Comparison of ENCODE assay signal across 1 cellular context in the genomic region with DNA sequence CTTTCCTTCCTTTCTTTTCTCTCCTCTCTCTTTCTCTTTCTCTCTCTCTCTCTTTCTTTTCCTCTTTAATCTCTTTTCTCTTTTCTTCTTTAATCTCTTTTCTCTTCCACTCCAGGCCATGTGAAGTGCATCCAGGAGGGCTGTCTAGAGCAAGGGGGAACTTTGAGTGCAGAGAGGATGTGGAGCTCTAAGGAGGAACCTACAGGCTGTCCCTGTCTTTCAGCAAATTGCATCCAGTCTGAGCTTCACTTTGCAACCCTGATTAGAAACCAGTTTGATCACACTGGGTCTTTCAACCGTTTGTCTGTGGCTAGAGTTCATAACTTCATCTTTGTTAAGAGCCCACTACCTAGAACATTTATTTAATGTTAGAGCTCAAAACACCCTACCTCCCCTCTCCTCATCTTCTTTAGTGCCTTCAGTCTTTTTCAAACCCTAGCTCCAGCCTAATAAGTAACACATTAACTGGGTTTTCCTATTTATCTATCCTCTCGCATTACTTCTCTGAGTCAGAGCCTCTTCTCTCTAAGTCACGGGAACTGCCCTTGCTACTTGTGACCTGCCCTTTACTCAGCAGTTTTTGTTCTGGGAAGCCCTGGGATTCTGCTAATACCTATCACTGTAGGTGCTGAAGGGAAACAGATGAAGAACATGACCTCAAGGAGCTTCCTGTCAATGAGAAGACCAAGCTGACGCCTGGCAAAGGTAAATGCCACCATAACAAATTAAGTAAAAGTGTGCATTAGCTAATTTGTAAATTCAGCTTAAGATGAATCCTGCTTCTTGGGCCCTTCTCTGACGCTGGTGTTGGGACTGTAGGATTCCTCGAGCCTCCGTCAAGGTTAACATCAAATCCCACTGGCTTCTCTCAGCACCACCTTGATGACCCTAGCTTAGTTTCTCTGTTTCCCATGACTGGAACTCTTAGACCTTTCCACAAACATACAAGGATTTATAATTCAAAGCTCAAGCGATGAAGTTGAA.
TF ChIP-seq lines count a peak whose summit lies in the region.

A gene with protein sequence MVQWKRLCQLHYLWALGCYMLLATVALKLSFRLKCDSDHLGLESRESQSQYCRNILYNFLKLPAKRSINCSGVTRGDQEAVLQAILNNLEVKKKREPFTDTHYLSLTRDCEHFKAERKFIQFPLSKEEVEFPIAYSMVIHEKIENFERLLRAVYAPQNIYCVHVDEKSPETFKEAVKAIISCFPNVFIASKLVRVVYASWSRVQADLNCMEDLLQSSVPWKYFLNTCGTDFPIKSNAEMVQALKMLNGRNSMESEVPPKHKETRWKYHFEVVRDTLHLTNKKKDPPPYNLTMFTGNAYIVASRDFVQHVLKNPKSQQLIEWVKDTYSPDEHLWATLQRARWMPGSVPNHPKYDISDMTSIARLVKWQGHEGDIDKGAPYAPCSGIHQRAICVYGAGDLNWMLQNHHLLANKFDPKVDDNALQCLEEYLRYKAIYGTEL (plus strand): TSS at position 507 of the 984 bp plus-strand sequence. CDS start 6,456 bp downstream, outside the sequence.

TF ChIP-seq in HepG2, 621 proteins besides CTCF, POLR2A, EP300 and RAD21 (continued from another document):
- TF ChIP-seq, protein P1, sequence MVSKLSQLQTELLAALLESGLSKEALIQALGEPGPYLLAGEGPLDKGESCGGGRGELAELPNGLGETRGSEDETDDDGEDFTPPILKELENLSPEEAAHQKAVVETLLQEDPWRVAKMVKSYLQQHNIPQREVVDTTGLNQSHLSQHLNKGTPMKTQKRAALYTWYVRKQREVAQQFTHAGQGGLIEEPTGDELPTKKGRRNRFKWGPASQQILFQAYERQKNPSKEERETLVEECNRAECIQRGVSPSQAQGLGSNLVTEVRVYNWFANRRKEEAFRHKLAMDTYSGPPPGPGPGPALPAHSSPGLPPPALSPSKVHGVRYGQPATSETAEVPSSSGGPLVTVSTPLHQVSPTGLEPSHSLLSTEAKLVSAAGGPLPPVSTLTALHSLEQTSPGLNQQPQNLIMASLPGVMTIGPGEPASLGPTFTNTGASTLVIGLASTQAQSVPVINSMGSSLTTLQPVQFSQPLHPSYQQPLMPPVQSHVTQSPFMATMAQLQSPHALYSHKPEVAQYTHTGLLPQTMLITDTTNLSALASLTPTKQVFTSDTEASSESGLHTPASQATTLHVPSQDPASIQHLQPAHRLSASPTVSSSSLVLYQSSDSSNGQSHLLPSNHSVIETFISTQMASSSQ (IDR thresholded peaks at IDR 0.05; ENCODE audit: low read depth): peak; percentile 91
- TF ChIP-seq, protein P1 (CRISPR knock-in tag; IDR thresholded peaks at IDR 0.05; ENCODE audit: borderline replicate concordance): peak; percentile 92
- no peak for TF ChIP-seq ZBTB7A (CRISPR knock-in tag; IDR thresholded peaks at IDR 0.05)
- no peak for TF ChIP-seq ZNF615 (CRISPR knock-in tag; IDR thresholded peaks at IDR 0.05; ENCODE audit: borderline replicate concordance)
- 0 out of 2 replicates have a peak, but pooled peaks have one; percentile 49 for TF ChIP-seq ZNF331 (CRISPR knock-in tag; IDR thresholded peaks at IDR 0.05)
- peak; percentile 20 for TF ChIP-seq TEAD3 (CRISPR knock-in tag; optimal IDR thresholded peaks at IDR 0.05; ENCODE audit: borderline replicate concordance)
- peak; percentile 48; the same call in 1 of the 2 replicates for TF ChIP-seq SOX5 (CRISPR knock-in tag; IDR thresholded peaks at IDR 0.05; ENCODE audit: borderline replicate concordance)
- TF ChIP-seq, protein P2, sequence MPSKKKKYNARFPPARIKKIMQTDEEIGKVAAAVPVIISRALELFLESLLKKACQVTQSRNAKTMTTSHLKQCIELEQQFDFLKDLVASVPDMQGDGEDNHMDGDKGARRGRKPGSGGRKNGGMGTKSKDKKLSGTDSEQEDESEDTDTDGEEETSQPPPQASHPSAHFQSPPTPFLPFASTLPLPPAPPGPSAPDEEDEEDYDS (CRISPR knock-in tag; IDR thresholded peaks at IDR 0.05): peak; percentile 67; the same call in 1 of the 2 replicates
- peak; percentile 42; the same call in 1 of the 2 replicates for TF ChIP-seq FOXA3 (CRISPR knock-in tag; IDR thresholded peaks at IDR 0.05)
